In genomic region chr2:234550511-234551107, GRCh38 we compare ENCODE assay signal across 8 cellular contexts. TPM values are rescaled to one million over a fixed set of nuclear protein-coding genes. Genes with fewer than 3 reads are reported as not detected.
DNase-seq lines count a peak whose midpoint lies in the region; ATAC-seq lines count a peak whose summit lies in the region.

No MANE protein-coding gene starts in this region.

- ATAC-seq in HG02981 (IDR thresholded peaks at IDR 0.05; ENCODE audit: unreplicated experiment) (peak; percentile 81), HG02610 (IDR thresholded peaks at IDR 0.05; ENCODE audit: unreplicated experiment) (no peak)

- DNase-seq in DMS114 treated with DMSO at 0.1 percent for 48 hours (lab: John Stamatoyannopoulos, UW; ENCODE audit: unreplicated experiment) = peak; percentile 47
- peak; percentile 80 for DNase-seq in NCI-H345 treated with DMSO at 0.1 percent for 48 hours (lab: John Stamatoyannopoulos, UW; ENCODE audit: unreplicated experiment)
- DNase-seq in activated CD4-positive, alpha-beta T cell treated with anti-CD3 and anti-CD28 coated beads for 24 hours (ENCODE audit: low read depth in 2 of 2) = peak; percentile 20 to 22
- DNase-seq in cerebellum (ENCODE audit: low spot score) = peak; percentile 62
- DNase-seq in left kidney (ENCODE audit: low read depth, low spot score) = peak; percentile 89
- DNase-seq in stimulated activated CD4-positive, alpha-beta T cell treated with anti-CD3 and anti-CD28 coated beads, TNF-alpha, amount 100 ng/mL, for 1 hour (ENCODE audit: low read depth in 3 of 3, low spot score in 1 of 3) = peak in 2 of 3 donors; percentile 9 to 14

RNA-seq across cellular contexts. Expression of gene ARL4C, which starts 53.7 kb away (rescaled TPM):
- 17.5 TPM for total RNA-seq in cerebellum

Comparison
In these comparisons a context has a peak if more than half of its experiments do, and no peak if none do; other contexts are left out.
1. DNase-seq: peak in every context shown above with its lines; median percentile 89 in left kidney; 80 in NCI-H345 treated with DMSO at 0.1 percent for 48 hours; 62 in cerebellum; 47 in DMS114 treated with DMSO at 0.1 percent for 48 hours; 21 in activated CD4-positive, alpha-beta T cell treated with anti-CD3 and anti-CD28 coated beads for 24 hours; 12 in stimulated activated CD4-positive, alpha-beta T cell treated with anti-CD3 and anti-CD28 coated beads, TNF-alpha, amount 100 ng/mL, for 1 hour.